In genomic region chr12:31533470-31533869, GRCh38 we compare ENCODE assay signal across 19 cellular contexts. TPM values are rescaled to one million over a fixed set of nuclear protein-coding genes. Genes with fewer than 3 reads are reported as not detected.
DNase-seq lines count a peak whose midpoint lies in the region; ATAC-seq, FAIRE-seq and TF ChIP-seq lines count a peak whose summit lies in the region.
"Had no signal": no experiment of that assay in that cellular context is flagged by ENCODE, and none has a peak within 500 bp of the region (broad histone marks: within the 10 kb centered on the region; RNA-seq: fewer than 3 reads in every experiment).

No MANE protein-coding gene starts in this region.

- H4K20me1 ChIP-seq in keratinocyte (ENCODE audit: control insufficient read depth, extremely low read depth, insufficient read depth, low read length): no peaks in the 10 kb centered on the region

- ATAC-seq in Panc1 (no peak), GM18858 (IDR thresholded peaks at IDR 0.05; ENCODE audit: unreplicated experiment) (no peak), GM19328 (IDR thresholded peaks at IDR 0.05; ENCODE audit: unreplicated experiment) (no peak)
- ATAC-seq in stimulated activated memory B cell treated with anti-CD40 and anti-IgM and Interleukin-4, amounts not matched to agents 10 μg/mL and 1 μg/mL and 100 μg/mL, for 72 hours: no peak
- ATAC-seq: HCT116 had no signal

- POLR2A ChIA-PET in Panc1 (lab: Charles Lee): interaction anchor here (0.5 to 0.7 kb wide), 2 partner anchors 40 to 152 kb away, joined by 4 to 8 read pairs; no protein-coding TSS in a partner anchor

- FAIRE-seq in GM18507 (lab: Jason Lieb, UNC) (peak; percentile 65), keratinocyte (lab: Jason Lieb, UNC) (peak; percentile 5)

- no peaks in the 10 kb centered on the region for H3K27me3 ChIP-seq in Panc1 (ENCODE audit: control insufficient read depth, insufficient read depth, low read length)
- H3K27me3 ChIP-seq in keratinocyte (ENCODE audit: control insufficient read depth, extremely low read depth, insufficient read depth, low read length): no peaks in the 10 kb centered on the region

- 0 out of 2 replicates have a peak overlapping the region, but pooled peaks have one; percentile 5 for H3K27ac ChIP-seq in Panc1 (ENCODE audit: low read length)
- no peak overlapping the region for H3K27ac ChIP-seq in keratinocyte (ENCODE audit: control insufficient read depth, insufficient read depth, low read length)
- H3K27ac ChIP-seq: SK-N-MC had no signal

- in situ Hi-C loops in Panc1 (cut with HindIII; ENCODE audit: low pct_unique_long_range_greater_than_20kb, low sequenced_read_pairs): no loop called here

- H3K4me3 ChIP-seq in Panc1 (ENCODE audit: low read depth in 2 of 2, low read length in 2 of 2) (no peak overlapping the region), keratinocyte (ENCODE audit: control insufficient read depth in 2 of 3, extremely low read depth in 1 of 3, insufficient read depth in 2 of 3, low read depth in 1 of 3, low read length in 3 of 3) (no peak overlapping the region)
- H3K4me3 ChIP-seq: SK-N-MC had no signal

- H3K9ac ChIP-seq in keratinocyte (ENCODE audit: control insufficient read depth, extremely low read depth, insufficient read depth, low read length): no peak overlapping the region

- intact Hi-C loops in Panc1 (cut with micrococcal nuclease; ENCODE audit: unreplicated experiment): loop anchor here (10.0 kb wide), 1 partner anchor 51 kb away; no protein-coding TSS in a partner anchor
- intact Hi-C loops in activated T-helper 1 cell treated with anti-CD3 and anti-CD28 coated beads, Interleukin-12 subunit alpha, Interleukin-12 subunit beta, Interleukin-2, Interleukin-4 antibody, amounts not matched to agents 30 ng/mL and 10 ng/mL and 1 ng/mL, durations not matched to agents 14 hours and 24 hours and 36 hours (cut with micrococcal nuclease): no loop called here

- peaks cover 77% of the 10 kb centered on the region for H3K4me1 Mint-ChIP-seq in stimulated activated memory B cell treated with anti-CD40 and anti-IgM and Interleukin-4, amounts not matched to agents 10 μg/mL and 1 μg/mL and 100 μg/mL, for 72 hours
- H3K4me1 Mint-ChIP-seq in activated T-helper 1 cell treated with anti-CD3 and anti-CD28 coated beads, Interleukin-12 subunit alpha, Interleukin-12 subunit beta, Interleukin-2, Interleukin-4 antibody, amounts not matched to agents 30 ng/mL and 10 ng/mL and 1 ng/mL, durations not matched to agents 14 hours and 24 hours and 36 hours (ENCODE audit: low read depth): no peaks in the 10 kb centered on the region
- H3K4me1 Mint-ChIP-seq: CD14-positive monocyte had no signal

- no peaks in the 10 kb centered on the region for H3K9me3 ChIP-seq in Panc1 (ENCODE audit: control insufficient read depth, insufficient read depth, low read depth, low read length)
- H3K9me3 ChIP-seq in keratinocyte (ENCODE audit: control insufficient read depth, low read depth, low read length): no peaks in the 10 kb centered on the region

- H3K36me3 Mint-ChIP-seq in stimulated activated memory B cell treated with anti-CD40 and anti-IgM and Interleukin-4, amounts not matched to agents 10 μg/mL and 1 μg/mL and 100 μg/mL, for 72 hours: peaks cover 33% of the 10 kb centered on the region
- H3K36me3 Mint-ChIP-seq in activated T-helper 1 cell treated with anti-CD3 and anti-CD28 coated beads, Interleukin-12 subunit alpha, Interleukin-12 subunit beta, Interleukin-2, Interleukin-4 antibody, amounts not matched to agents 30 ng/mL and 10 ng/mL and 1 ng/mL, durations not matched to agents 14 hours and 24 hours and 36 hours (ENCODE audit: low read depth): no peaks in the 10 kb centered on the region
- H3K36me3 Mint-ChIP-seq: CD14-positive monocyte had no signal

- H3K9me3 Mint-ChIP-seq in stimulated activated memory B cell treated with anti-CD40 and anti-IgM and Interleukin-4, amounts not matched to agents 10 μg/mL and 1 μg/mL and 100 μg/mL, for 72 hours: peaks cover 7% of the 10 kb centered on the region
- no peaks in the 10 kb centered on the region for H3K9me3 Mint-ChIP-seq in activated T-helper 1 cell treated with anti-CD3 and anti-CD28 coated beads, Interleukin-12 subunit alpha, Interleukin-12 subunit beta, Interleukin-2, Interleukin-4 antibody, amounts not matched to agents 30 ng/mL and 10 ng/mL and 1 ng/mL, durations not matched to agents 14 hours and 24 hours and 36 hours

- no peak overlapping the region for H3K4me3 Mint-ChIP-seq in stimulated activated memory B cell treated with anti-CD40 and anti-IgM and Interleukin-4, amounts not matched to agents 10 μg/mL and 1 μg/mL and 100 μg/mL, for 72 hours
- H3K4me3 Mint-ChIP-seq in activated T-helper 1 cell treated with anti-CD3 and anti-CD28 coated beads, Interleukin-12 subunit alpha, Interleukin-12 subunit beta, Interleukin-2, Interleukin-4 antibody, amounts not matched to agents 30 ng/mL and 10 ng/mL and 1 ng/mL, durations not matched to agents 14 hours and 24 hours and 36 hours: no peak overlapping the region
- H3K4me3 Mint-ChIP-seq: CD14-positive monocyte had no signal

- no peak for DNase-seq in GM18507 (ENCODE audit: extremely low spot score, insufficient read length, low read depth)
- no peak for DNase-seq in Panc1 (ENCODE audit: low read depth, low spot score)
- no peak for DNase-seq in keratinocyte (ENCODE audit: low read depth, low spot score)
- DNase-seq in activated T-helper 1 cell treated with anti-CD3 and anti-CD28 coated beads, Interleukin-12 subunit alpha, Interleukin-12 subunit beta, Interleukin-2, Interleukin-4 antibody, amounts not matched to agents 30 ng/mL and 10 ng/mL and 1 ng/mL, durations not matched to agents 14 hours and 24 hours and 36 hours (ENCODE audit: low spot score): no peak
- no peak for DNase-seq in NOMO-1 treated with DMSO at 0.1 percent for 48 hours (lab: John Stamatoyannopoulos, UW; ENCODE audit: unreplicated experiment)
- DNase-seq: AML-193, DMS79, KBM-7, MV-4-11, NCI-H187 treated with DMSO at 0.1 percent for 48 hours, NCI-H345, NCI-H524 treated with DMSO at 0.1 percent for 48 hours, SHP77 had no signal

- peak overlapping the region; percentile 29 for H3K4me2 ChIP-seq in keratinocyte (ENCODE audit: control insufficient read depth, extremely low read depth, insufficient read depth, low read depth, low read length)

- no TSS peak for BruUV-seq in Panc1 (replicated peaks; lab: Mats Ljungman, UMichigan)

- H3K9me1 ChIP-seq in keratinocyte (ENCODE audit: control insufficient read depth, extremely low read depth, insufficient read depth, low read length): no peaks in the 10 kb centered on the region

- H3K27ac Mint-ChIP-seq in stimulated activated memory B cell treated with anti-CD40 and anti-IgM and Interleukin-4, amounts not matched to agents 10 μg/mL and 1 μg/mL and 100 μg/mL, for 72 hours: peak overlapping the region; percentile 10
- H3K27ac Mint-ChIP-seq in activated T-helper 1 cell treated with anti-CD3 and anti-CD28 coated beads, Interleukin-12 subunit alpha, Interleukin-12 subunit beta, Interleukin-2, Interleukin-4 antibody, amounts not matched to agents 30 ng/mL and 10 ng/mL and 1 ng/mL, durations not matched to agents 14 hours and 24 hours and 36 hours: no peak overlapping the region
- H3K27ac Mint-ChIP-seq: CD14-positive monocyte had no signal

- H2AFZ ChIP-seq in keratinocyte (ENCODE audit: control insufficient read depth, low read length): no peak overlapping the region

- dilution Hi-C loops in keratinocyte (cut with MboI; ENCODE audit: extremely low pct_ligation_motif_present, low sequenced_read_pairs): no loop called here

- H3K4me1 ChIP-seq in Panc1 (ENCODE audit: control insufficient read depth, insufficient read depth, low read length) (peaks cover 4% of the 10 kb centered on the region; the same call in 1 of the 2 replicates), keratinocyte (ENCODE audit: control insufficient read depth, extremely low read depth, insufficient read depth, low read length) (peaks cover 10% of the 10 kb centered on the region)

- CTCF ChIA-PET in Panc1 (lab: Charles Lee): no interaction called here

- TF ChIP-seq CTCF in Panc1 (IDR thresholded peaks at IDR 0.05): no peak
- no peak for TF ChIP-seq CTCF in keratinocyte (optimal IDR thresholded peaks at IDR 0.05 in 1 of 3, IDR thresholded peaks at IDR 0.05 in 1 of 3, conservative IDR thresholded peaks at IDR 0.05 in 1 of 3; ENCODE audit: extremely low read depth in 1 of 3, insufficient read depth in 2 of 3, low read length in 3 of 3)

- no peaks in the 10 kb centered on the region for H3K27me3 Mint-ChIP-seq in stimulated activated memory B cell treated with anti-CD40 and anti-IgM and Interleukin-4, amounts not matched to agents 10 μg/mL and 1 μg/mL and 100 μg/mL, for 72 hours
- peaks cover 15% of the 10 kb centered on the region for H3K27me3 Mint-ChIP-seq in activated T-helper 1 cell treated with anti-CD3 and anti-CD28 coated beads, Interleukin-12 subunit alpha, Interleukin-12 subunit beta, Interleukin-2, Interleukin-4 antibody, amounts not matched to agents 30 ng/mL and 10 ng/mL and 1 ng/mL, durations not matched to agents 14 hours and 24 hours and 36 hours (ENCODE audit: insufficient read depth)

- H3K79me2 ChIP-seq in keratinocyte (ENCODE audit: control insufficient read depth, insufficient read depth, low read length): no peaks in the 10 kb centered on the region

- no peaks in the 10 kb centered on the region for H3K36me3 ChIP-seq in Panc1 (ENCODE audit: control insufficient read depth, insufficient read depth, low read length)
- no peaks in the 10 kb centered on the region for H3K36me3 ChIP-seq in keratinocyte (ENCODE audit: control insufficient read depth in 2 of 2, extremely low read depth in 1 of 2, insufficient read depth in 2 of 2, low read length in 2 of 2)

RNA-seq across cellular contexts. Expression of gene DENND5B, which starts 57.5 kb away (rescaled TPM):
- 36.8 TPM for total RNA-seq in Panc1 (2021; ENCODE audit: unreplicated experiment)
- 10.5 TPM for polyA plus RNA-seq in Panc1 (2012; ENCODE audit: insufficient read length)
- 2.6 to 4.7 TPM (median 3.2 TPM) in 3 replicates for polyA plus RNA-seq in keratinocyte
- 2.3 TPM for polyA plus RNA-seq in keratinocyte (2011; ENCODE audit: low read depth)
- 2.3 and 4.5 TPM in 2 replicates for polyA plus RNA-seq in keratinocyte (2011; cell fraction: cytosol; rRNA removed)
- polyA plus RNA-seq in keratinocyte (2011; cell fraction: nucleus; rRNA removed): 3.6 and 4.4 TPM in 2 replicates
- polyA plus RNA-seq in keratinocyte (2012; ENCODE audit: low replicate concordance): 1.4 and 2.6 TPM in 2 replicates
- polyA minus RNA-seq in keratinocyte: 5.6 to 6.6 TPM (median 6.0 TPM) in 3 replicates
- polyA minus RNA-seq in keratinocyte (2011; cell fraction: cytosol; rRNA and poly(A)+ RNA removed): 2.9 TPM
- polyA minus RNA-seq in keratinocyte (2011; cell fraction: nucleus; rRNA and poly(A)+ RNA removed): 3.9 and 7.0 TPM in 2 replicates
- total RNA-seq in activated T-helper 1 cell treated with anti-CD3 and anti-CD28 coated beads, Interleukin-12 subunit alpha, Interleukin-12 subunit beta, Interleukin-2, Interleukin-4 antibody, amounts not matched to agents 30 ng/mL and 10 ng/mL and 1 ng/mL, durations not matched to agents 14 hours and 24 hours and 36 hours: 0.12 and 0.93 TPM in 2 replicates

Comparison
In these comparisons a context has a peak if more than half of its experiments do, and no peak if none do; other contexts are left out.
1. RNA of gene DENND5B, which starts 57.5 kb away (total RNA-seq): 36.8 TPM in Panc1 (single experiment); 0.12 to 0.93 TPM in activated T-helper 1 cell treated with anti-CD3 and anti-CD28 coated beads, Interleukin-12 subunit alpha, Interleukin-12 subunit beta, Interleukin-2, Interleukin-4 antibody, amounts not matched to agents 30 ng/mL and 10 ng/mL and 1 ng/mL, durations not matched to agents 14 hours and 24 hours and 36 hours; every median in the first group is over 10 times any median in the second.